ENCODE assay signal across 24 cellular contexts in genomic region chr10:7434332-7434731, GRCh38.
"Had no signal": no experiment of that assay in that cellular context is flagged by ENCODE, and none has a peak within 500 bp of the region (broad histone marks: within the 10 kb centered on the region; RNA-seq: fewer than 3 reads in every experiment).

No MANE protein-coding gene starts in this region.

- H3K4me3 ChIP-seq: MG63 had no signal

- H3K27me3 ChIP-seq: SJCRH30 had no signal

- FAIRE-seq: HepG2 had no signal

- H3K9me3 ChIP-seq: MG63, SJCRH30 had no signal

- ATAC-seq: HepG2, Panc1, PC-3, SK-N-SH treated with all-trans-retinoic acid at 6 μM for 48 hours had no signal

- H3K27ac ChIP-seq: RWPE1, SJCRH30 had no signal

- DNase-seq: IMR-90, Karpas-422, KG1, MG63, NCI-H1092, NCI-H1105 treated with DMSO at 0.1 percent for 48 hours, NCI-H1417 treated with DMSO at 0.1 percent for 48 hours, NCI-H146, NCI-H1694 treated with DMSO at 0.1 percent for 48 hours, NCI-H1930, NCI-H2081, NCI-H2107, NCI-H2227 treated with DMSO at 0.1 percent for 48 hours, NCI-H524, NCI-H69, NCI-H774, PC-3, SHP77, SJCRH30, T-helper 1 cell had no signal

- H3K36me3 ChIP-seq: MG63, SJCRH30 had no signal

- H3K4me1 ChIP-seq: SJCRH30 had no signal
